8 cellular contexts compared by ENCODE assay signal in the genomic region with DNA sequence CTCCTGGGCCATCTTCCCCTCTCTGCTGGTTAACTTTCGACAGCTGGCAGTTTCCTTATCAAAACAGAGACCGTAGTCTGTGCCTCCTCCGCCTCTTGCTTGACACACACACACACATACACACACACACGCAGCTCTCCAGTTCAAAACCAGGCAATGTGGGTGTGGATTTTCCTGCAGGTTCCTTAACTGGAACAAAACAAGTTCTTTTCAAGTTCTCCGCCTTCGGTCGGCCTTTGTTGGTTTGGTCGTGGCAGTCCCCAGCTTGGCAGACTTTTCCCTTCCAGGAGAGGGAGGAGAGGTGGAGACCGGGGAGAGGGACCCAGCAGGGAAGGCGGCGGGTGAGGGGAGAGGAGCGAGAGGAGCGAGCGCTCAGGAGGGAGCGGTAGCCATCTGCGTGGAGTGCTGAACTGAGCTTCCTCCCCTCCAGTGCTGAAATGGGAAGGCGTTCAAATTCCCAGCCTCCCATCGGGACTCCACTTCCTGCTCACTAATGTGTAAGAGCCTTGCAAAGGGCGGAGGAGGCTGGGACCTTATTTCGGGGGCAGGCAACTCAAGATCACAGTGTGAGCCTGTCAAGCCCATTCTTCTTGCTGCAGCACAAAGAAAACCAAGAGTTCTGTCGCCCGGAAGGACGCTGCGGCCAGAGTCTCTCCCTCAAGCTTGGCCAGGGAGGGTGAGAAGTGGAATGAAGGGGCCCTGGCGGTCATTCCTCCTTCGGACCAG.
DNase-seq lines count a peak whose midpoint lies in the region; ATAC-seq and TF ChIP-seq lines count a peak whose summit lies in the region.

No MANE protein-coding gene starts in this region.

- CTCF ChIA-PET in BJ (lab: Yijun Ruan, JAX) (interaction anchor here (0.7 to 2.5 kb wide), 6 partner anchors 10 to 102 kb away, joined by 3 to 10 read pairs (median 4); no protein-coding TSS in a partner anchor), PC-3 (lab: Charles Lee) (no interaction called here)

- H3K36me3 Mint-ChIP-seq in immature natural killer cell, result no peaks in the 10 kb centered on the region

- H3K4me2 ChIP-seq in PC-3 (ENCODE audit: low read length) (peak overlapping the region; percentile 71), Karpas-422 (ENCODE audit: low read depth, low read length, poor library complexity, severe bottlenecking) (no peak overlapping the region)

- H3K9me3 Mint-ChIP-seq in immature natural killer cell, result no peaks in the 10 kb centered on the region

- no peaks in the 10 kb centered on the region for H4K20me1 ChIP-seq in PC-3 (ENCODE audit: low read length)
- H4K20me1 ChIP-seq in Karpas-422 (ENCODE audit: insufficient read depth, low read depth, low read length), result no peaks in the 10 kb centered on the region

- no TSS peak for BruUV-seq in PC-3 (replicated peaks; lab: Mats Ljungman, UMichigan)

- TF ChIP-seq CTCF in BJ (IDR thresholded peaks at IDR 0.05; ENCODE audit: insufficient read depth, low read depth, low read length), result 0 out of 2 replicates have a peak, but pooled peaks have one; percentile 11
- no peak for TF ChIP-seq CTCF in PC-3 (conservative IDR thresholded peaks at IDR 0.05; ENCODE audit: low read depth, low read length)

- H3K4me1 Mint-ChIP-seq in immature natural killer cell, result peaks cover 13 to 19% of the 10 kb centered on the region in 2 donors

- POLR2A ChIA-PET in BJ (lab: Charles Lee) (no interaction called here), PC-3 (lab: Charles Lee; ENCODE audit: unreplicated experiment) (no interaction called here)

- H3K79me2 ChIP-seq in PC-3 (ENCODE audit: low read length) (no peaks in the 10 kb centered on the region), Karpas-422 (ENCODE audit: low read length) (no peaks in the 10 kb centered on the region)

- no peaks in the 10 kb centered on the region for H3F3A ChIP-seq in PC-3 (ENCODE audit: low read length, unreplicated experiment)

- ATAC-seq in GM21447 (IDR thresholded peaks at IDR 0.05; ENCODE audit: unreplicated experiment), result peak; percentile 48
- peak; percentile 77 for ATAC-seq in PC-3
- ATAC-seq in HG03175 (IDR thresholded peaks at IDR 0.05; ENCODE audit: unreplicated experiment), result no peak

- H3K4me3 ChIP-seq in BJ (ENCODE audit: low read depth, low read length) (peak overlapping the region; percentile 39), PC-3 (ENCODE audit: low read length) (peak overlapping the region; percentile 54), skeletal muscle cell (ENCODE audit: low read depth, low read length) (peak overlapping the region; percentile 75), Karpas-422 (ENCODE audit: low read length) (no peak overlapping the region)

- intact Hi-C loops in PC-3 (cut with micrococcal nuclease), result loop anchor here (5.0 kb wide), 1 partner anchor 70 kb away; no protein-coding TSS in a partner anchor

- H3K9me2 ChIP-seq in PC-3 (replicated peaks; ENCODE audit: low read length), result no peaks in the 10 kb centered on the region
- no peaks in the 10 kb centered on the region for H3K9me2 ChIP-seq in Karpas-422 (replicated peaks; ENCODE audit: insufficient read depth, low read length)

- no peak overlapping the region for H3K27ac Mint-ChIP-seq in immature natural killer cell

- H3K9me3 ChIP-seq in PC-3 (ENCODE audit: low read length) (no peaks in the 10 kb centered on the region), Karpas-422 (ENCODE audit: low read length) (no peaks in the 10 kb centered on the region)

- H3K27me3 Mint-ChIP-seq in immature natural killer cell (ENCODE audit: low read depth in 3 of 3), result peaks cover 2 to 23% (median 7%) of the 10 kb centered on the region in 3 donors

- H2AFZ ChIP-seq in PC-3 (ENCODE audit: low read length) (peak overlapping the region; percentile 63; the same call in 1 of the 2 replicates), Karpas-422 (ENCODE audit: low read length) (no peak overlapping the region)

- 0 out of 2 replicates have a peak overlapping the region, but pooled peaks have one; percentile 22 for H3K9ac ChIP-seq in PC-3 (ENCODE audit: low read length)
- no peak overlapping the region for H3K9ac ChIP-seq in Karpas-422 (ENCODE audit: low read length)

- DNase-seq in BJ (ENCODE audit: low read depth) (peak; percentile 66), PC-3 (peak; percentile 49), caudate nucleus (lab: John Stamatoyannopoulos, UW) (peak in 56 of 61 donors; percentile 18 to 92 (median 64)), immature natural killer cell (no peak), skeletal muscle cell (ENCODE audit: low read depth) (peak; percentile 86), Karpas-422 (no peak)

- H3K4me1 ChIP-seq in PC-3 (ENCODE audit: insufficient read depth, low read length) (peaks cover 13% of the 10 kb centered on the region), Karpas-422 (ENCODE audit: low read length) (peaks cover under 1% of the 10 kb centered on the region; the same call in 1 of the 2 replicates)

- no peaks in the 10 kb centered on the region; the same call in 1 of the 2 replicates for H3K36me3 ChIP-seq in BJ (ENCODE audit: control insufficient read depth, insufficient read depth, low read length)
- H3K36me3 ChIP-seq in PC-3 (ENCODE audit: low read depth, low read length), result no peaks in the 10 kb centered on the region
- H3K36me3 ChIP-seq in Karpas-422 (ENCODE audit: insufficient read depth, low read length), result no peaks in the 10 kb centered on the region

- H3K4me3 Mint-ChIP-seq in immature natural killer cell, result peak overlapping the region; percentile 23 to 50 (median 42)

- H3K27me3 ChIP-seq in BJ (ENCODE audit: control insufficient read depth, insufficient read depth, low read length) (no peaks in the 10 kb centered on the region), PC-3 (ENCODE audit: low read length) (no peaks in the 10 kb centered on the region), Karpas-422 (ENCODE audit: low read length) (no peaks in the 10 kb centered on the region)

- H3K27ac ChIP-seq in PC-3 (ENCODE audit: low read length) (no peak overlapping the region), caudate nucleus (ENCODE audit: low read depth, low read length) (peak overlapping the region; percentile 84), Karpas-422 (ENCODE audit: low read length) (no peak overlapping the region)

Comparison
In these comparisons a context has a peak if more than half of its experiments do, and no peak if none do; other contexts are left out.
1. DNase-seq: peak in BJ (single experiment), PC-3 (single experiment), caudate nucleus (56 of 61) and skeletal muscle cell (single experiment); none in immature natural killer cell (0 of 3) and Karpas-422 (single experiment).